In the genomic region with DNA sequence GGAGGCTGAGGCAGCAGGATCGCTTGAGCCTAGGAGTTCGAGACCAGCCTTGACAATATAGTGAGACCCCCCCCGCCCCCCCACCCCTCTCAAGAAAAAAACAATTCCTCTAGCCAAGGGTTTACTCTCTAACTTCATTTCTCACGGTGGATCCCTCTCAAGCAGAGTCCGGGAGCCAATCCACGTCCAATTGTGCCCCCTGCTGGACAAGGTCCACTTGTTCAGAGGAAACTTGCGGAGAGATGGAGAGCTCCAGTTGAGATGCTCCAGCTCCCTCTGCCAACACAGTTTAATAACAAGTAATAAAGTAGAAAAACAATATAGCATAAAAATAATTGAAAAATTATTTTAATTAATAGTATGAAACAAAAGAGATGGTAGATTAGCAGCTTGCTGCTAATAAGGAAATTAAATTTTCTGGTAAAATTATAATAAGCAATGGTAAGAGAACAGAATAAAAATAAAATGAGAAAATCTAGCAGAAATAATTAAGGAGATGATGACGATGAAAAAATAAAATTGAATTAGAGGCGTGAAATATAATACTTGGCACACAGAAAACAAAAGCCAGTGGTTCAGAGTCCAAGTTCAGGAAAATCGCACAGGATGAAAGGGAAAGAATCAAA, we compare ENCODE assay signal across 9 cellular contexts. TPM values are rescaled to one million over a fixed set of nuclear protein-coding genes. Genes with fewer than 3 reads are reported as not detected.
DNase-seq lines count a peak whose midpoint lies in the region; ATAC-seq and TF ChIP-seq lines count a peak whose summit lies in the region.
"Had no signal": no experiment of that assay in that cellular context is flagged by ENCODE, and none has a peak within 500 bp of the region (broad histone marks: within the 10 kb centered on the region; RNA-seq: fewer than 3 reads in every experiment).

No MANE protein-coding gene starts in this region.

- no peaks in the 10 kb centered on the region for H3K36me3 Mint-ChIP-seq in CD8-positive, alpha-beta T cell

- 9 to 13% methylated on average over 8 to 10 of the region's 10 CpGs for WGBS in upper lobe of left lung, 2 donors

- no peak overlapping the region for H3K4me3 Mint-ChIP-seq in CD8-positive, alpha-beta T cell

- no peak overlapping the region for H3K27ac ChIP-seq in CD8-positive, alpha-beta T cell (ENCODE audit: low read depth, low read length)
- H3K27ac ChIP-seq in HEK293 (ENCODE audit: extremely low read depth, low read depth, low read length) (no peak overlapping the region), fibroblast of lung (ENCODE audit: insufficient read depth, low read length) (no peak overlapping the region), upper lobe of left lung (no peak overlapping the region)
- H3K27ac ChIP-seq: SK-N-MC had no signal

- peak in 3 of 7 experiments; percentile 41 to 54 (median 46) for DNase-seq in CD8-positive, alpha-beta T cell
- peak; percentile 68 for DNase-seq in NT2/D1 (ENCODE audit: low read depth, low spot score)
- peak; percentile 30 for DNase-seq in activated T-cell treated with anti-CD3 and anti-CD28 coated beads for 4 hours
- peak; percentile 54 to 79 for DNase-seq in fibroblast of lung (ENCODE audit: low read depth in 2 of 2)
- DNase-seq in nucleus accumbens (lab: John Stamatoyannopoulos, UW), result peak in 50 of 56 donors; percentile 5 to 87 (median 44)
- peak in 1 of 2 donors; percentile 77 for DNase-seq in upper lobe of left lung

- POLR2A ChIA-PET in CD8-positive, alpha-beta T cell (lab: Charles Lee), result no interaction called here
- POLR2A ChIA-PET in HEK293 (lab: Yijun Ruan, JAX), result interaction anchor here (0.7 to 1.0 kb wide), 2 partner anchors 28 to 306 kb away, joined by 3 read pairs; no protein-coding TSS in a partner anchor

- no peak overlapping the region for H2AFZ ChIP-seq in fibroblast of lung (ENCODE audit: low read length)

- peak; percentile 17 for TF ChIP-seq CTCF in CD8-positive, alpha-beta T cell (IDR thresholded peaks at IDR 0.05)
- TF ChIP-seq CTCF in HEK293 (tag by site-specific recombination; IDR thresholded peaks at IDR 0.05) (no peak), fibroblast of lung (conservative IDR thresholded peaks at IDR 0.05 in 1 of 2, IDR thresholded peaks at IDR 0.05 in 1 of 2; ENCODE audit: low read depth in 1 of 2, low read length in 2 of 2) (peak; percentile 70 to 71), upper lobe of left lung (IDR thresholded peaks at IDR 0.05) (peak in 5 of 6 experiments; percentile 20 to 51 (median 42))

- H3K9ac ChIP-seq in NT2/D1 (ENCODE audit: insufficient read length, low read depth) (no peak overlapping the region), fibroblast of lung (ENCODE audit: insufficient read depth, low read length) (no peak overlapping the region)

- no peak overlapping the region for H3K4me3 ChIP-seq in CD8-positive, alpha-beta T cell (ENCODE audit: low read depth, low read length)
- H3K4me3 ChIP-seq in HEK293 (ENCODE audit: low read depth, low read length), result no peak overlapping the region
- no peak overlapping the region for H3K4me3 ChIP-seq in NT2/D1 (ENCODE audit: insufficient read length, low read depth)
- H3K4me3 ChIP-seq in fibroblast of lung (replicated peaks in 1 of 4; ENCODE audit: control extremely low read depth in 1 of 4, insufficient read depth in 1 of 4, low read depth in 3 of 4, low read length in 4 of 4), result no peak overlapping the region
- no peak overlapping the region for H3K4me3 ChIP-seq in upper lobe of left lung
- H3K4me3 ChIP-seq: SK-N-MC had no signal

- no peaks in the 10 kb centered on the region for H3K9me3 ChIP-seq in CD8-positive, alpha-beta T cell (ENCODE audit: low read length)
- H3K9me3 ChIP-seq in HEK293 (ENCODE audit: control insufficient read depth, insufficient read depth, low read depth, low read length) (no peaks in the 10 kb centered on the region), NT2/D1 (ENCODE audit: insufficient read depth, low read length) (peaks cover 5% of the 10 kb centered on the region; the same call in 1 of the 2 replicates), fibroblast of lung (ENCODE audit: control insufficient read depth, insufficient read depth, low read depth, low read length) (no peaks in the 10 kb centered on the region), upper lobe of left lung (no peaks in the 10 kb centered on the region)

- peaks cover 3% of the 10 kb centered on the region for H3K4me1 ChIP-seq in CD8-positive, alpha-beta T cell (ENCODE audit: insufficient read depth, low read length)
- H3K4me1 ChIP-seq in HEK293 (ENCODE audit: control insufficient read depth, insufficient read depth, low read length), result no peaks in the 10 kb centered on the region
- no peaks in the 10 kb centered on the region for H3K4me1 ChIP-seq in NT2/D1 (ENCODE audit: insufficient read depth, insufficient read length)
- H3K4me1 ChIP-seq in fibroblast of lung (ENCODE audit: control insufficient read depth, extremely low read depth, insufficient read depth, low read length), result no peaks in the 10 kb centered on the region
- peaks cover 0 to 2% (median 0%) of the 10 kb centered on the region in 4 donors for H3K4me1 ChIP-seq in upper lobe of left lung

- peaks cover 5% of the 10 kb centered on the region for H3K4me1 Mint-ChIP-seq in CD8-positive, alpha-beta T cell (ENCODE audit: low read depth)

- intact Hi-C loops in CD8-positive, alpha-beta T cell (cut with DNase I, micrococcal nuclease), result no loop called here

- TF ChIP-seq POLR2A in upper lobe of left lung (IDR thresholded peaks at IDR 0.05), result no peak

- no peak overlapping the region for H3K4me2 ChIP-seq in fibroblast of lung (ENCODE audit: extremely low read depth, insufficient read depth, low read length)

- peaks cover 35% of the 10 kb centered on the region for H3K27me3 Mint-ChIP-seq in CD8-positive, alpha-beta T cell (ENCODE audit: low read depth)

- CTCF ChIA-PET in CD8-positive, alpha-beta T cell (lab: Charles Lee), result interaction anchor here (0.7 to 1.8 kb wide), 5 partner anchors 43 to 194 kb away, joined by 3 to 4 read pairs (median 3); no protein-coding TSS in a partner anchor
- CTCF ChIA-PET in HEK293 (lab: Yijun Ruan, JAX), result interaction anchor here (0.6 to 8.0 kb wide), 41 partner anchors 8 to 1378 kb away, joined by 3 to 114 read pairs (median 4); no protein-coding TSS in a partner anchor

- TF ChIP-seq EP300 in upper lobe of left lung (IDR thresholded peaks at IDR 0.05), result no peak

- H3K27ac Mint-ChIP-seq in CD8-positive, alpha-beta T cell, result no peak overlapping the region

- H3K79me2 ChIP-seq in fibroblast of lung (ENCODE audit: control insufficient read depth, insufficient read depth, low read length), result no peaks in the 10 kb centered on the region

- no peaks in the 10 kb centered on the region for H3K36me3 ChIP-seq in CD8-positive, alpha-beta T cell (ENCODE audit: insufficient read depth, low read length)
- H3K36me3 ChIP-seq in HEK293 (ENCODE audit: control insufficient read depth in 2 of 2, insufficient read depth in 1 of 2, low read length in 2 of 2) (no peaks in the 10 kb centered on the region), NT2/D1 (ENCODE audit: insufficient read depth, insufficient read length, low read length) (no peaks in the 10 kb centered on the region), fibroblast of lung (ENCODE audit: control insufficient read depth, insufficient read depth, low read length) (no peaks in the 10 kb centered on the region), upper lobe of left lung (no peaks in the 10 kb centered on the region)

- ATAC-seq in CD8-positive, alpha-beta T cell, result no peak
- ATAC-seq in upper lobe of left lung (ENCODE audit: low FRiP score in 2 of 2) (peak in 1 of 2 donors; percentile 58), HG03108 (IDR thresholded peaks at IDR 0.05; ENCODE audit: unreplicated experiment) (no peak)

- H3K9me3 Mint-ChIP-seq in CD8-positive, alpha-beta T cell, result peaks cover 3% of the 10 kb centered on the region

- H4K20me1 ChIP-seq in fibroblast of lung (ENCODE audit: control insufficient read depth, extremely low read depth, insufficient read depth, low read length), result no peaks in the 10 kb centered on the region

- peaks cover 6% of the 10 kb centered on the region for H3K27me3 ChIP-seq in CD8-positive, alpha-beta T cell (ENCODE audit: insufficient read depth, low read length)
- H3K27me3 ChIP-seq in NT2/D1 (ENCODE audit: insufficient read depth, insufficient read length) (no peaks in the 10 kb centered on the region), fibroblast of lung (ENCODE audit: control insufficient read depth, insufficient read depth, low read length) (no peaks in the 10 kb centered on the region), upper lobe of left lung (no peaks in the 10 kb centered on the region)

TF ChIP-seq in HEK293, 187 proteins besides CTCF, POLR2A, EP300 and RAD21:
- TF ChIP-seq ZNF121 (tag by site-specific recombination; IDR thresholded peaks at IDR 0.05), result no peak
- TF ChIP-seq ZNF654 (tag by site-specific recombination; IDR thresholded peaks at IDR 0.05; ENCODE audit: low read depth), result peak; percentile 37

RNA-seq across cellular contexts. Expression of a gene that starts 14.5 kb away (rescaled TPM):
- total RNA-seq in CD8-positive, alpha-beta T cell, result not detected
- not detected in 2 replicates for total RNA-seq in fibroblast of lung
- not detected in 2 replicates for polyA plus RNA-seq in fibroblast of lung
- not detected in 2 replicates for polyA plus RNA-seq in fibroblast of lung (2012)
- polyA minus RNA-seq in fibroblast of lung (ENCODE audit: low replicate concordance), result not detected in 2 replicates
- 10 to 100 TPM in 4 of 6 donors, 1 to 10 TPM in 1, not detected in 1; 5.0 to 44.6 (median 22.3) TPM for total RNA-seq in upper lobe of left lung

RNA-seq across cellular contexts. Expression of a gene that starts 30.9 kb away (rescaled TPM):
- total RNA-seq in CD8-positive, alpha-beta T cell, result not detected
- total RNA-seq in fibroblast of lung (not detected in 2 replicates), upper lobe of left lung (1 to 10 TPM in 3 of 6 donors, under 1 TPM in 1, not detected in 2; 0.46 to 9.4 (median 5.7) TPM)
- not detected in 2 replicates for polyA plus RNA-seq in fibroblast of lung
- polyA plus RNA-seq in fibroblast of lung (2012), result not detected in 2 replicates
- not detected in 2 replicates for polyA minus RNA-seq in fibroblast of lung (ENCODE audit: low replicate concordance)

RNA-seq across cellular contexts. Expression of a gene that starts 32.0 kb away (rescaled TPM):
- 1 to 10 TPM; 3.8 to 4.0 TPM for total RNA-seq in CD8-positive, alpha-beta T cell
- total RNA-seq in fibroblast of lung, result 5.1 and 8.6 TPM in 2 replicates
- 2.8 and 5.5 TPM in 2 replicates for polyA plus RNA-seq in fibroblast of lung
- polyA plus RNA-seq in fibroblast of lung (2012), result 7.4 and 10.0 TPM in 2 replicates
- polyA minus RNA-seq in fibroblast of lung (ENCODE audit: low replicate concordance), result 8.7 and 12.1 TPM in 2 replicates
- 100 to 1,000 TPM in 1 of 6 donors, 10 to 100 TPM in 4, 1 to 10 TPM in 1; 6.2 to 157 (median 19.7) TPM for total RNA-seq in upper lobe of left lung
